ENCODE assay signal across 8 cellular contexts in genomic region chr15:60478633-60479360, GRCh38. TPM values are rescaled to one million over a fixed set of nuclear protein-coding genes. Genes with fewer than 3 reads are reported as not detected.
DNase-seq lines count a peak whose midpoint lies in the region; ATAC-seq and TF ChIP-seq lines count a peak whose summit lies in the region.

TSS of gene ICE2 (minus strand) at chr15:60479142. CDS start at chr15:60477977, 1,165 bp downstream.

- CTCF ChIA-PET in naive thymus-derived CD4-positive, alpha-beta T cell (lab: Charles Lee): interaction anchor here (0.6 kb wide), 1 partner anchor 73 kb away, joined by 3 read pairs; no protein-coding TSS in a partner anchor

- H3K4me2 ChIP-seq in GM23338 (peak within 1 kb of the TSS; percentile 95), fibroblast of lung (ENCODE audit: extremely low read depth, insufficient read depth, low read length) (peak within 1 kb of the TSS; percentile 86)

- H3K9me3 Mint-ChIP-seq in GM23338: no peaks in the 10 kb centered on the region
- H3K9me3 Mint-ChIP-seq in activated T-helper 17 cell treated with anti-CD3 and anti-CD28 coated beads, Interleukin-2, amount 50 U/mL, for 72 hours: no peaks in the 10 kb centered on the region
- H3K9me3 Mint-ChIP-seq in naive thymus-derived CD4-positive, alpha-beta T cell: no peaks in the 10 kb centered on the region
- no peaks in the 10 kb centered on the region for H3K9me3 Mint-ChIP-seq in stimulated activated naive B cell treated with anti-CD40 and anti-IgM and Interleukin-4, amounts not matched to agents 10 μg/mL and 1 μg/mL and 100 μg/mL, for 72 hours

- H3K27me3 ChIP-seq in GM23338 (ENCODE audit: insufficient read depth) (no peaks in the 10 kb centered on the region), fibroblast of lung (ENCODE audit: control insufficient read depth, insufficient read depth, low read length) (no peaks in the 10 kb centered on the region)
- no peaks in the 10 kb centered on the region for H3K27me3 ChIP-seq in naive thymus-derived CD4-positive, alpha-beta T cell (ENCODE audit: control insufficient read depth in 2 of 2, insufficient read depth in 2 of 2, low read length in 2 of 2)

- H3K4me3 ChIP-seq in GM23338 (peak within 1 kb of the TSS; percentile 87), fibroblast of lung (replicated peaks in 1 of 4; ENCODE audit: control extremely low read depth in 1 of 4, insufficient read depth in 1 of 4, low read depth in 3 of 4, low read length in 4 of 4) (peak within 1 kb of the TSS; percentile 72 to 85 (median 73))
- peak within 1 kb of the TSS; percentile 83 for H3K4me3 ChIP-seq in naive thymus-derived CD4-positive, alpha-beta T cell (ENCODE audit: low read length)

- H3K9me2 ChIP-seq in GM23338 (ENCODE audit: insufficient read depth): no peaks in the 10 kb centered on the region

- H3K27ac ChIP-seq in GM23338 (ENCODE audit: low read depth) (peak within 1 kb of the TSS; percentile 93), fibroblast of lung (ENCODE audit: insufficient read depth, low read length) (peak within 1 kb of the TSS; percentile 80)
- H3K27ac ChIP-seq in naive thymus-derived CD4-positive, alpha-beta T cell (ENCODE audit: low read depth, low read length): peak within 1 kb of the TSS; percentile 93

- peaks cover 16% of the 10 kb centered on the region for H3K4me1 Mint-ChIP-seq in GM23338
- H3K4me1 Mint-ChIP-seq in activated T-helper 17 cell treated with anti-CD3 and anti-CD28 coated beads, Interleukin-2, amount 50 U/mL, for 72 hours: peaks cover 26% of the 10 kb centered on the region
- peaks cover 43 to 86% (median 70%) of the 10 kb centered on the region in 7 donors for H3K4me1 Mint-ChIP-seq in naive thymus-derived CD4-positive, alpha-beta T cell
- peaks cover 20 to 33% of the 10 kb centered on the region in 2 donors for H3K4me1 Mint-ChIP-seq in stimulated activated naive B cell treated with anti-CD40 and anti-IgM and Interleukin-4, amounts not matched to agents 10 μg/mL and 1 μg/mL and 100 μg/mL, for 72 hours

- ATAC-seq in GM23338: peak; percentile 95
- ATAC-seq in activated T-helper 17 cell treated with anti-CD3 and anti-CD28 coated beads, Interleukin-2, amount 50 U/mL, for 72 hours (replicated peaks): peak; percentile 91
- peak; percentile 97 for ATAC-seq in naive thymus-derived CD4-positive, alpha-beta T cell
- ATAC-seq in stimulated activated naive B cell treated with anti-CD40 and anti-IgM and Interleukin-4, amounts not matched to agents 10 μg/mL and 1 μg/mL and 100 μg/mL, for 72 hours (replicated peaks): peak; percentile 92 to 95

- TF ChIP-seq CTCF in GM23338 (conservative IDR thresholded peaks at IDR 0.05; ENCODE audit: low read depth in 2 of 2): no peak
- TF ChIP-seq CTCF in fibroblast of lung (conservative IDR thresholded peaks at IDR 0.05 in 1 of 2, IDR thresholded peaks at IDR 0.05 in 1 of 2; ENCODE audit: low read depth in 1 of 2, low read length in 2 of 2): no peak

- POLR2A ChIA-PET in naive thymus-derived CD4-positive, alpha-beta T cell (lab: Charles Lee): interaction anchor here (0.6 to 1.5 kb wide), 22 partner anchors 8 to 787 kb away, joined by 3 to 11 read pairs (median 4); partner anchors contain the start of gene ANXA2

- peaks cover 20% of the 10 kb centered on the region for H3K4me1 ChIP-seq in GM23338 (ENCODE audit: insufficient read depth)
- no peaks in the 10 kb centered on the region for H3K4me1 ChIP-seq in fibroblast of lung (ENCODE audit: control insufficient read depth, extremely low read depth, insufficient read depth, low read length)
- peaks cover 23 to 25% of the 10 kb centered on the region in 2 donors for H3K4me1 ChIP-seq in naive thymus-derived CD4-positive, alpha-beta T cell (ENCODE audit: control insufficient read depth in 2 of 2, insufficient read depth in 2 of 2, low read length in 2 of 2)

- peaks cover 12% of the 10 kb centered on the region for H3K27me3 Mint-ChIP-seq in GM23338 (ENCODE audit: insufficient read depth, low read depth, poor library complexity)
- H3K27me3 Mint-ChIP-seq in activated T-helper 17 cell treated with anti-CD3 and anti-CD28 coated beads, Interleukin-2, amount 50 U/mL, for 72 hours: no peaks in the 10 kb centered on the region
- H3K27me3 Mint-ChIP-seq in naive thymus-derived CD4-positive, alpha-beta T cell: no peaks in the 10 kb centered on the region
- H3K27me3 Mint-ChIP-seq in stimulated activated naive B cell treated with anti-CD40 and anti-IgM and Interleukin-4, amounts not matched to agents 10 μg/mL and 1 μg/mL and 100 μg/mL, for 72 hours: no peaks in the 10 kb centered on the region

- H2AFZ ChIP-seq in GM23338 (peak within 1 kb of the TSS; percentile 96), fibroblast of lung (ENCODE audit: low read length) (peak within 1 kb of the TSS; percentile 85)

- H3K9me3 ChIP-seq in fibroblast of lung (ENCODE audit: control insufficient read depth, insufficient read depth, low read depth, low read length): no peaks in the 10 kb centered on the region
- no peaks in the 10 kb centered on the region for H3K9me3 ChIP-seq in naive thymus-derived CD4-positive, alpha-beta T cell (ENCODE audit: control insufficient read depth in 2 of 3, low read length in 3 of 3)

- H4K20me1 ChIP-seq in GM23338 (replicated peaks; ENCODE audit: insufficient read depth) (no peaks in the 10 kb centered on the region), fibroblast of lung (ENCODE audit: control insufficient read depth, extremely low read depth, insufficient read depth, low read length) (no peaks in the 10 kb centered on the region)

- peak within 1 kb of the TSS; percentile 99 for H3K4me3 Mint-ChIP-seq in GM23338
- peak within 1 kb of the TSS; percentile 97 for H3K4me3 Mint-ChIP-seq in activated T-helper 17 cell treated with anti-CD3 and anti-CD28 coated beads, Interleukin-2, amount 50 U/mL, for 72 hours
- H3K4me3 Mint-ChIP-seq in naive thymus-derived CD4-positive, alpha-beta T cell: peak within 1 kb of the TSS; percentile 93 to 100 (median 98)
- peak within 1 kb of the TSS; percentile 94 to 97 for H3K4me3 Mint-ChIP-seq in stimulated activated naive B cell treated with anti-CD40 and anti-IgM and Interleukin-4, amounts not matched to agents 10 μg/mL and 1 μg/mL and 100 μg/mL, for 72 hours

- H3K27ac Mint-ChIP-seq in GM23338: peak within 1 kb of the TSS; percentile 100
- peak within 1 kb of the TSS; percentile 97 for H3K27ac Mint-ChIP-seq in activated T-helper 17 cell treated with anti-CD3 and anti-CD28 coated beads, Interleukin-2, amount 50 U/mL, for 72 hours
- peak within 1 kb of the TSS; percentile 98 to 100 (median 99) for H3K27ac Mint-ChIP-seq in naive thymus-derived CD4-positive, alpha-beta T cell
- H3K27ac Mint-ChIP-seq in stimulated activated naive B cell treated with anti-CD40 and anti-IgM and Interleukin-4, amounts not matched to agents 10 μg/mL and 1 μg/mL and 100 μg/mL, for 72 hours: peak within 1 kb of the TSS; percentile 99

- no peaks in the 10 kb centered on the region for H3F3A ChIP-seq in GM23338 (replicated peaks; ENCODE audit: low read depth)

- H3K36me3 ChIP-seq in GM23338 (ENCODE audit: insufficient read depth): peaks cover 14% of the 10 kb centered on the region
- no peaks in the 10 kb centered on the region for H3K36me3 ChIP-seq in fibroblast of lung (ENCODE audit: control insufficient read depth, insufficient read depth, low read length)
- H3K36me3 ChIP-seq in naive thymus-derived CD4-positive, alpha-beta T cell (ENCODE audit: control insufficient read depth in 2 of 3, insufficient read depth in 3 of 3, low read length in 3 of 3): peaks cover 0 to 24% (median 0%) of the 10 kb centered on the region in 3 experiments

- H3K9ac ChIP-seq in fibroblast of lung (ENCODE audit: insufficient read depth, low read length): peak within 1 kb of the TSS; percentile 61

- H3K36me3 Mint-ChIP-seq in GM23338 (ENCODE audit: low read depth): peaks cover 8% of the 10 kb centered on the region
- peaks cover 35% of the 10 kb centered on the region for H3K36me3 Mint-ChIP-seq in activated T-helper 17 cell treated with anti-CD3 and anti-CD28 coated beads, Interleukin-2, amount 50 U/mL, for 72 hours (ENCODE audit: low read depth)
- peaks cover 5 to 26% (median 13%) of the 10 kb centered on the region in 5 donors for H3K36me3 Mint-ChIP-seq in naive thymus-derived CD4-positive, alpha-beta T cell
- H3K36me3 Mint-ChIP-seq in stimulated activated naive B cell treated with anti-CD40 and anti-IgM and Interleukin-4, amounts not matched to agents 10 μg/mL and 1 μg/mL and 100 μg/mL, for 72 hours: peaks cover 18 to 23% of the 10 kb centered on the region in 2 donors

- peak; percentile 97 for DNase-seq in Daoy (ENCODE audit: low read depth)
- peak; percentile 97 for DNase-seq in GM23338 (ENCODE audit: low spot score)
- DNase-seq in LHCN-M2 (ENCODE audit: low read depth): peak; percentile 95
- peak; percentile 99 for DNase-seq in RPMI8226
- peak; percentile 94 to 96 for DNase-seq in fibroblast of lung (ENCODE audit: low read depth in 2 of 2)
- peak; percentile 89 to 96 (median 94) for DNase-seq in naive thymus-derived CD4-positive, alpha-beta T cell
- peak; percentile 95 for DNase-seq in stimulated activated naive B cell treated with anti-CD40 and anti-IgM and Interleukin-4, amounts not matched to agents 10 μg/mL and 1 μg/mL and 100 μg/mL, for 72 hours

- intact Hi-C loops in naive thymus-derived CD4-positive, alpha-beta T cell (cut with micrococcal nuclease): loop anchor here (1.0 to 10.0 kb wide), 15 partner anchors 14 to 1545 kb away; partner anchors contain the start of genes BNIP2 (in 2 of the 2), GTF2A2 (in 1 of the 2), RNF111 (in 1 of the 2) and SLTM (in 1 of the 2)

- H3K79me2 ChIP-seq in GM23338 (replicated peaks; ENCODE audit: insufficient read depth): peaks cover 27% of the 10 kb centered on the region
- peaks cover 13% of the 10 kb centered on the region for H3K79me2 ChIP-seq in fibroblast of lung (ENCODE audit: control insufficient read depth, insufficient read depth, low read length)

TF ChIP-seq in GM23338, 12 proteins besides CTCF, POLR2A, EP300 and RAD21 (continues in another document):
- TF ChIP-seq NANOG (IDR thresholded peaks at IDR 0.05; ENCODE audit: borderline replicate concordance): no peak
- TF ChIP-seq CREB1 (CRISPR knock-in tag; IDR thresholded peaks at IDR 0.05; ENCODE audit: low read depth): peak; percentile 94

RNA-seq across cellular contexts. Expression of gene ICE2, which starts in this region (rescaled TPM):
- 14.4 and 20.2 TPM in 2 replicates for total RNA-seq in Daoy (2014; rRNA removed; shearing (Covaris generic))
- total RNA-seq in GM23338 (2014; rRNA removed; shearing (Covaris generic)): 47.8 and 64.3 TPM in 2 replicates
- 51.3 and 64.2 TPM in 2 replicates for polyA plus RNA-seq in GM23338 (2016; fragmentation: Nextera tagmentation; extraction: Ambion mirVana)
- 16.4 and 20.0 TPM in 2 replicates for total RNA-seq in LHCN-M2 (2014; rRNA removed)
- polyA plus RNA-seq in LHCN-M2 (2012): 9.4 TPM
- 10 to 100 TPM; 46.0 to 69.3 TPM for total RNA-seq in activated T-helper 17 cell treated with anti-CD3 and anti-CD28 coated beads, Interleukin-2, amount 50 U/mL, for 72 hours
- total RNA-seq in fibroblast of lung: 33.6 and 38.6 TPM in 2 replicates
- polyA plus RNA-seq in fibroblast of lung: 19.2 and 22.3 TPM in 2 replicates
- polyA plus RNA-seq in fibroblast of lung (2012): 15.1 and 16.5 TPM in 2 replicates
- polyA minus RNA-seq in fibroblast of lung (ENCODE audit: low replicate concordance): 1.6 and 5.0 TPM in 2 replicates
- total RNA-seq in naive thymus-derived CD4-positive, alpha-beta T cell: 10 to 100 TPM; 44.8 to 70.9 (median 68.0) TPM
- polyA plus RNA-seq in naive thymus-derived CD4-positive, alpha-beta T cell: 10 to 100 TPM; 45.6 to 54.7 TPM

Comparison
In these comparisons a context has a peak if more than half of its experiments do, and no peak if none do; other contexts are left out.
1. Peak in every context shown above with its lines: DNase-seq, ATAC-seq, H3K4me3 ChIP-seq and H3K27ac ChIP-seq.